Comparison of ENCODE assay signal across 2 cellular contexts in genomic region chr16:9443864-9444263, GRCh38.
TF ChIP-seq lines count a peak whose summit lies in the region.

No MANE protein-coding gene starts in this region.

TF ChIP-seq in WTC11, 78 proteins besides CTCF, POLR2A, EP300 and RAD21:
- TF ChIP-seq ERG (CRISPR knock-in tag; IDR thresholded peaks at IDR 0.05) (peak; percentile 57; the same call in 1 of the 2 replicates), ZNF423 (CRISPR knock-in tag; IDR thresholded peaks at IDR 0.05) (0 out of 2 replicates have a peak, but pooled peaks have one; percentile 19), ZSCAN18 (CRISPR knock-in tag; IDR thresholded peaks at IDR 0.05) (peak; percentile 39; the same call in 1 of the 2 replicates), PRRX2 (CRISPR knock-in tag; IDR thresholded peaks at IDR 0.05) (0 out of 2 replicates have a peak, but pooled peaks have one; percentile 13), ZNF219 (CRISPR knock-in tag; IDR thresholded peaks at IDR 0.05; ENCODE audit: borderline replicate concordance) (no peak)

TF ChIP-seq in H1, 55 proteins besides CTCF, POLR2A, EP300 and RAD21:
- TF ChIP-seq SIX5 (IDR thresholded peaks at IDR 0.05; ENCODE audit: low read depth, low read length) (no peak), TAF7 (optimal IDR thresholded peaks at IDR 0.05; ENCODE audit: borderline replicate concordance, low read depth, low read length) (no peak), USF2 (IDR thresholded peaks at IDR 0.05; ENCODE audit: low read length) (no peak), TCF12 (IDR thresholded peaks at IDR 0.05; ENCODE audit: low read depth, low read length) (peak; percentile 58; the same call in 1 of the 2 replicates)
